ENCODE assay signal across 20 cellular contexts in genomic region chr20:24936526-24937407, GRCh38. TPM values are rescaled to one million over a fixed set of nuclear protein-coding genes. Genes with fewer than 3 reads are reported as not detected.
"Had no signal": no experiment of that assay in that cellular context is flagged by ENCODE, and none has a peak within 500 bp of the region (broad histone marks: within the 10 kb centered on the region; RNA-seq: fewer than 3 reads in every experiment).

No MANE protein-coding gene starts in this region.

- H3K27ac ChIP-seq: esophagus muscularis mucosa, gastroesophageal sphincter, heart right ventricle, neural progenitor cell, ovary, SK-N-MC, transverse colon had no signal

- DNase-seq: activated CD4-positive, alpha-beta T cell treated with anti-CD3 and anti-CD28 coated beads, Interleukin-2, amount 10 ng/mL, durations not matched to agents 24 days and 14 days; activated CD4-positive, CD25-positive, alpha-beta regulatory T cell; activated naive CD4-positive, alpha-beta T cell treated with anti-CD3 and anti-CD28 coated beads, Interleukin-2, amount 10 ng/mL, durations not matched to agents 7 days and 5 days; cortex of kidney; effector CD4-positive, alpha-beta T cell; heart right ventricle; left cardiac atrium; mesendoderm; naive thymus-derived CD4-positive, alpha-beta T cell; ovary; stimulated activated CD4-positive, alpha-beta T cell treated with anti-CD3 and anti-CD28 coated beads, Interleukin-1b, Interleukin-23, amount 100 ng/mL, for 48 hours; stimulated activated CD8-positive, alpha-beta memory T cell treated with anti-CD3 and anti-CD28 coated beads, Interleukin-4, amount 100 ng/mL, for 48 hours; T-cell; transverse colon had no signal

- ATAC-seq: gastroesophageal sphincter; heart right ventricle; left cardiac atrium; naive thymus-derived CD4-positive, alpha-beta T cell; T-cell had no signal

- H3K9ac ChIP-seq: neural progenitor cell had no signal

- H3K36me3 Mint-ChIP-seq: neural progenitor cell had no signal

- H3K27ac Mint-ChIP-seq: activated naive CD4-positive, alpha-beta T cell treated with anti-CD3 and anti-CD28 coated beads, Interleukin-2, amount 10 ng/mL, durations not matched to agents 7 days and 5 days; naive thymus-derived CD4-positive, alpha-beta T cell; neural progenitor cell; stimulated activated naive CD8-positive, alpha-beta T cell treated with anti-CD3 and anti-CD28 coated beads, Interleukin-15, Interleukin-2, amounts not matched to agents 100 ng/mL and 50 ng/mL, for 24 hours; T-cell had no signal

- H3K4me1 ChIP-seq: esophagus muscularis mucosa, gastroesophageal sphincter, neural progenitor cell, transverse colon had no signal

- H3K4me3 ChIP-seq: esophagus muscularis mucosa, gastroesophageal sphincter, heart right ventricle, neural progenitor cell, ovary, SK-N-MC, transverse colon had no signal

- H3K27me3 ChIP-seq: esophagus muscularis mucosa, gastroesophageal sphincter, heart right ventricle, neural progenitor cell, ovary, transverse colon had no signal

- H3K36me3 ChIP-seq: esophagus muscularis mucosa, gastroesophageal sphincter, heart right ventricle, neural progenitor cell, ovary, transverse colon had no signal

- H3K9me3 ChIP-seq: ovary, transverse colon had no signal

RNA-seq across cellular contexts. Expression of gene CST7, which starts 12.3 kb away (rescaled TPM):
- total RNA-seq: endothelial cell of umbilical vein had no signal
